ENCODE assay signal across 18 cellular contexts in genomic region chr19:4861147-4861546, GRCh38. TPM values are rescaled to one million over a fixed set of nuclear protein-coding genes. Genes with fewer than 3 reads are reported as not detected.
DNase-seq lines count a peak whose midpoint lies in the region; ATAC-seq and TF ChIP-seq lines count a peak whose summit lies in the region.
"Had no signal": no experiment of that assay in that cellular context is flagged by ENCODE, and none has a peak within 500 bp of the region (broad histone marks: within the 10 kb centered on the region; RNA-seq: fewer than 3 reads in every experiment).

No MANE protein-coding gene starts in this region.

- intact Hi-C loops in A673 (cut with micrococcal nuclease; ENCODE audit: unreplicated experiment), result no loop called here
- intact Hi-C loops in PC-3 (cut with micrococcal nuclease), result no loop called here
- intact Hi-C loops in right lobe of liver (cut with DNase I), result no loop called here
- intact Hi-C loops in lower lobe of right lung (cut with DNase I), result no loop called here

- H3K27ac ChIP-seq in A673 (ENCODE audit: low read depth, low read length, poor library complexity, severe bottlenecking), result no peak overlapping the region
- no peak overlapping the region for H3K27ac ChIP-seq in HEK293 (ENCODE audit: extremely low read depth, low read depth, low read length)
- H3K27ac ChIP-seq in PC-3 (ENCODE audit: low read length), result no peak overlapping the region
- no peak overlapping the region for H3K27ac ChIP-seq in right lobe of liver
- no peak overlapping the region for H3K27ac ChIP-seq in lower lobe of right lung
- H3K27ac ChIP-seq: ascending aorta had no signal

- peaks cover 24% of the 10 kb centered on the region for H3K79me2 ChIP-seq in PC-3 (ENCODE audit: low read length)

- H3K9ac ChIP-seq in PC-3 (ENCODE audit: low read length), result no peak overlapping the region

- no peaks in the 10 kb centered on the region for H3K9me3 ChIP-seq in A673 (ENCODE audit: low read depth, low read length, poor library complexity, severe bottlenecking)
- H3K9me3 ChIP-seq in HEK293 (ENCODE audit: control insufficient read depth, insufficient read depth, low read depth, low read length), result no peaks in the 10 kb centered on the region
- no peaks in the 10 kb centered on the region for H3K9me3 ChIP-seq in PC-3 (ENCODE audit: low read length)
- H3K9me3 ChIP-seq in right lobe of liver, result no peaks in the 10 kb centered on the region
- H3K9me3 ChIP-seq in lower lobe of right lung, result no peaks in the 10 kb centered on the region
- H3K9me3 ChIP-seq: ascending aorta had no signal

- H3K4me3 ChIP-seq in A673 (ENCODE audit: low read depth, low read length, poor library complexity, severe bottlenecking) (no peak overlapping the region), HEK293 (ENCODE audit: low read depth, low read length) (no peak overlapping the region), PC-3 (ENCODE audit: low read length) (no peak overlapping the region), right lobe of liver (no peak overlapping the region), lower lobe of right lung (no peak overlapping the region)
- H3K4me3 ChIP-seq: ascending aorta had no signal

- H3K4me2 ChIP-seq in PC-3 (ENCODE audit: low read length), result no peak overlapping the region

- TF ChIP-seq POLR2A in right lobe of liver (IDR thresholded peaks at IDR 0.05), result no peak

- no peak overlapping the region for H2AFZ ChIP-seq in PC-3 (ENCODE audit: low read length)

- POLR2A ChIA-PET in A673 (lab: Charles Lee; ENCODE audit: low non-redundant PET) (no interaction called here), HEK293 (lab: Yijun Ruan, JAX) (interaction anchor here (0.5 to 0.7 kb wide), 2 partner anchors 11 to 172 kb away, joined by 3 read pairs; no protein-coding TSS in a partner anchor), PC-3 (lab: Charles Lee; ENCODE audit: unreplicated experiment) (no interaction called here)

- peaks cover 3% of the 10 kb centered on the region for H3K36me3 ChIP-seq in A673 (ENCODE audit: insufficient read depth, low read length, poor library complexity, severe bottlenecking)
- peaks cover 0 to 28% of the 10 kb centered on the region in 2 experiments; a peak in 2 of 3 replicates for H3K36me3 ChIP-seq in HEK293 (ENCODE audit: control insufficient read depth in 2 of 2, insufficient read depth in 1 of 2, low read length in 2 of 2)
- H3K36me3 ChIP-seq in PC-3 (ENCODE audit: low read depth, low read length), result peaks cover 24% of the 10 kb centered on the region
- peaks cover 0 to 24% (median 11%) of the 10 kb centered on the region in 4 donors for H3K36me3 ChIP-seq in right lobe of liver
- peaks cover 61% of the 10 kb centered on the region for H3K36me3 ChIP-seq in lower lobe of right lung

- no peaks in the 10 kb centered on the region for H3K9me2 ChIP-seq in PC-3 (replicated peaks; ENCODE audit: low read length)

- CTCF ChIA-PET in A673 (lab: Charles Lee), result interaction anchor here (0.9 kb wide), 1 partner anchor 9 kb away, joined by 3 read pairs; no protein-coding TSS in a partner anchor
- CTCF ChIA-PET in HEK293 (lab: Yijun Ruan, JAX), result interaction anchor here (2.2 to 3.1 kb wide), 2 partner anchors 9 to 52 kb away, joined by 8 to 23 read pairs; no protein-coding TSS in a partner anchor
- CTCF ChIA-PET in PC-3 (lab: Charles Lee), result no interaction called here

- H4K20me1 ChIP-seq in PC-3 (ENCODE audit: low read length), result no peaks in the 10 kb centered on the region

- WGBS in right lobe of liver (ENCODE audit: insufficient coverage, low coverage, low lambda C conversion rate, missing lambda C conversion rate), result 40% methylated on average over 1 of the region's 10 CpGs

- no peaks in the 10 kb centered on the region for H3K27me3 ChIP-seq in A673 (replicated peaks; ENCODE audit: insufficient read depth, low read depth, low read length, poor library complexity)
- no peaks in the 10 kb centered on the region for H3K27me3 ChIP-seq in PC-3 (ENCODE audit: low read length)
- no peaks in the 10 kb centered on the region for H3K27me3 ChIP-seq in right lobe of liver
- H3K27me3 ChIP-seq in lower lobe of right lung (ENCODE audit: low read depth), result no peaks in the 10 kb centered on the region
- H3K27me3 ChIP-seq: ascending aorta had no signal

- DNase-seq in A673 (ENCODE audit: low spot score) (peak; percentile 35), PC-3 (peak; percentile 19), right lobe of liver (no peak), lower lobe of right lung (no peak)
- DNase-seq in stimulated activated CD4-positive, alpha-beta T cell treated with anti-CD3 and anti-CD28 coated beads, Interleukin-15, amount 100 ng/mL, for 24 hours, result no peak
- DNase-seq: activated CD4-positive, alpha-beta T cell treated with anti-CD3 and anti-CD28 coated beads, Interleukin-2, amount 10 ng/mL, durations not matched to agents 7 days and 5 days; DND-41; effector CD4-positive, alpha-beta T cell; NCI-H1436 treated with DMSO at 0.1 percent for 48 hours had no signal

- H3K4me1 ChIP-seq in A673 (ENCODE audit: insufficient read depth, low read length, poor library complexity, severe bottlenecking) (peaks cover 5% of the 10 kb centered on the region), HEK293 (ENCODE audit: control insufficient read depth, insufficient read depth, low read length) (no peaks in the 10 kb centered on the region), PC-3 (ENCODE audit: insufficient read depth, low read length) (peaks cover 2% of the 10 kb centered on the region), right lobe of liver (peaks cover 0 to 5% (median 0%) of the 10 kb centered on the region in 4 donors), lower lobe of right lung (peaks cover 2% of the 10 kb centered on the region)

- no peak for ATAC-seq in PC-3
- ATAC-seq in right lobe of liver, result peak in 3 of 4 donors; percentile 21 to 50 (median 23)
- no peak for ATAC-seq in HG02840 (IDR thresholded peaks at IDR 0.05; ENCODE audit: low FRiP score, unreplicated experiment)
- no peak for ATAC-seq in lower lobe of right lung
- no peak for ATAC-seq in HG03045 (IDR thresholded peaks at IDR 0.05; ENCODE audit: unreplicated experiment)
- ATAC-seq: activated T-helper 17 cell treated with anti-CD3 and anti-CD28 coated beads, Interleukin-2, amount 50 U/mL, for 72 hours had no signal

- BruUV-seq in A673 (replicated peaks; lab: Mats Ljungman, UMichigan) (no TSS peak), PC-3 (replicated peaks; lab: Mats Ljungman, UMichigan) (no TSS peak)

- no peaks in the 10 kb centered on the region for H3F3A ChIP-seq in PC-3 (ENCODE audit: low read length, unreplicated experiment)

- no peak for TF ChIP-seq CTCF in A673 (conservative IDR thresholded peaks at IDR 0.05; ENCODE audit: low read depth, low read length)
- TF ChIP-seq CTCF in HEK293 (tag by site-specific recombination; IDR thresholded peaks at IDR 0.05), result no peak
- TF ChIP-seq CTCF in PC-3 (conservative IDR thresholded peaks at IDR 0.05; ENCODE audit: low read depth, low read length), result no peak
- TF ChIP-seq CTCF in right lobe of liver (IDR thresholded peaks at IDR 0.05), result no peak
- no peak for TF ChIP-seq CTCF in lower lobe of right lung (IDR thresholded peaks at IDR 0.05)

TF ChIP-seq in HEK293, 187 proteins besides CTCF, POLR2A, EP300 and RAD21 (continues in another document):
- TF ChIP-seq ZNF24 (tag by site-specific recombination; IDR thresholded peaks at IDR 0.05) (no peak), ZIC2 (tag by site-specific recombination; IDR thresholded peaks at IDR 0.05) (peak; percentile 92), ZNF211 (tag by site-specific recombination; IDR thresholded peaks at IDR 0.05; ENCODE audit: low read depth) (no peak), ZNF132 (tag by site-specific recombination; IDR thresholded peaks at IDR 0.05; ENCODE audit: borderline replicate concordance) (no peak), PATZ1 (tag by site-specific recombination; IDR thresholded peaks at IDR 0.05) (0 out of 2 replicates have a peak, but pooled peaks have one; percentile 31), ZNF654 (tag by site-specific recombination; IDR thresholded peaks at IDR 0.05; ENCODE audit: low read depth) (no peak), GLIS1 (tag by site-specific recombination; IDR thresholded peaks at IDR 0.05) (peak; percentile 65)

RNA-seq across cellular contexts. Expression of gene PLIN3, which starts 6.3 kb away (rescaled TPM):
- 30.6 and 39.9 TPM in 2 replicates for total RNA-seq in A673 (2021)
- 136 and 159 TPM in 2 replicates for total RNA-seq in PC-3 (2014; rRNA removed)
- total RNA-seq in right lobe of liver, result 10 to 100 TPM; 10.8 to 53.9 (median 19.6) TPM
- total RNA-seq in lower lobe of right lung, result 44.5 TPM

RNA-seq across cellular contexts. Expression of gene TICAM1, which starts 29.6 kb away (rescaled TPM):
- 5.6 and 7.0 TPM in 2 replicates for total RNA-seq in A673 (2021)
- 6.5 and 17.0 TPM in 2 replicates for total RNA-seq in PC-3 (2014; rRNA removed)
- 10 to 100 TPM in 1 of 6 experiments, 1 to 10 TPM in 5; 6.9 to 14.6 (median 9.4) TPM for total RNA-seq in right lobe of liver
- total RNA-seq in lower lobe of right lung, result 14.6 TPM

RNA-seq across cellular contexts. Expression of gene ARRDC5, which starts 41.5 kb away (rescaled TPM):
- total RNA-seq in A673 (2021) (not detected in 2 replicates), PC-3 (2014; rRNA removed) (not detected in 2 replicates), right lobe of liver (under 1 TPM in 3 of 6 experiments, not detected in 3; 0.15 to 0.35 (median 0.17) TPM), lower lobe of right lung (0.83 TPM)
- total RNA-seq: frontal cortex, H4, kidney epithelial cell, OCI-LY7 had no signal

RNA-seq across cellular contexts. Expression of gene UHRF1, which starts 48.2 kb away (rescaled TPM):
- total RNA-seq in A673 (2021) (192 and 203 TPM in 2 replicates), PC-3 (2014; rRNA removed) (163 and 207 TPM in 2 replicates), right lobe of liver (1 to 10 TPM in 2 of 6 experiments, under 1 TPM in 4; 0.17 to 3.8 (median 0.82) TPM), lower lobe of right lung (1.3 TPM)

Comparison
In these comparisons a context has a peak if more than half of its experiments do, and no peak if none do; other contexts are left out.
1. DNase-seq: peak in A673 (single experiment) and PC-3 (single experiment); none in right lobe of liver (0 of 3), stimulated activated CD4-positive, alpha-beta T cell treated with anti-CD3 and anti-CD28 coated beads, Interleukin-15, amount 100 ng/mL, for 24 hours (single experiment) and lower lobe of right lung (single experiment).
2. ATAC-seq: peak in right lobe of liver (3 of 4); none in PC-3 (single experiment), HG02840 (single experiment), lower lobe of right lung (0 of 2) and HG03045 (single experiment).